1 cellular context compared by ENCODE assay signal in the genomic region with DNA sequence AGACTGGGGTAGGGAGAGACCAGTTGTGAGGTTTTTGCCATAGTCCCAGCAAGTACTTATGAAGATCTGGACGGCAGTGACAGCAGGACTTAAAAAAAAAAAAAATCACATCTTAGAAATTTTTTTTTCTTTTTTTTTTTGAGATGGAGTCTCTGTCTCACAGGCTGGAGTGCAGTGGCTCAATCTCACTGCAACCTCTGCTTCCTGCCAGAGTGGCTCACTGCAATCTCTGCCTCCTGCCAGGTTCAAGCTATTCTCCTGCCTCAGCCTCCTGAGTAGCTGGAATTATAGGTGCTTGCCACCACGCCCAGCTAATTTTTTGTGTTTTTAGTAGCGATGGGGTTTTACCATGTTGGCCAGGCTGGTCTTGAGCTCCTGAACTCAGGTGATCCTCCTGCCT.
TF ChIP-seq lines count a peak whose summit lies in the region.

No MANE protein-coding gene starts in this region.

TF ChIP-seq in A549, 52 proteins besides CTCF, POLR2A, EP300 and RAD21:
- no peak for TF ChIP-seq MYC (IDR thresholded peaks at IDR 0.05; ENCODE audit: borderline replicate concordance, low read length)
- no peak for TF ChIP-seq RCOR1 (IDR thresholded peaks at IDR 0.05; ENCODE audit: low read depth, low read length)
- no peak for TF ChIP-seq PHF8 (IDR thresholded peaks at IDR 0.05; ENCODE audit: borderline replicate concordance, low read depth)
- TF ChIP-seq, protein P1, sequence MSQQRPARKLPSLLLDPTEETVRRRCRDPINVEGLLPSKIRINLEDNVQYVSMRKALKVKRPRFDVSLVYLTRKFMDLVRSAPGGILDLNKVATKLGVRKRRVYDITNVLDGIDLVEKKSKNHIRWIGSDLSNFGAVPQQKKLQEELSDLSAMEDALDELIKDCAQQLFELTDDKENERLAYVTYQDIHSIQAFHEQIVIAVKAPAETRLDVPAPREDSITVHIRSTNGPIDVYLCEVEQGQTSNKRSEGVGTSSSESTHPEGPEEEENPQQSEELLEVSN (IDR thresholded peaks at IDR 0.05; ENCODE audit: borderline replicate concordance, low read depth): no peak
- TF ChIP-seq ZSCAN20 (CRISPR knock-in tag; IDR thresholded peaks at IDR 0.05): no peak
- TF ChIP-seq EHF (CRISPR knock-in tag; IDR thresholded peaks at IDR 0.05): no peak
- TF ChIP-seq FOXS1 (CRISPR knock-in tag; IDR thresholded peaks at IDR 0.05): no peak
- no peak for TF ChIP-seq EHMT2 (IDR thresholded peaks at IDR 0.05; ENCODE audit: low read depth)
- no peak for TF ChIP-seq ESRRA (IDR thresholded peaks at IDR 0.05; ENCODE audit: borderline replicate concordance, low read length)
- TF ChIP-seq CBX2 (IDR thresholded peaks at IDR 0.05; ENCODE audit: borderline replicate concordance, low read depth): no peak
- TF ChIP-seq, protein P2, sequence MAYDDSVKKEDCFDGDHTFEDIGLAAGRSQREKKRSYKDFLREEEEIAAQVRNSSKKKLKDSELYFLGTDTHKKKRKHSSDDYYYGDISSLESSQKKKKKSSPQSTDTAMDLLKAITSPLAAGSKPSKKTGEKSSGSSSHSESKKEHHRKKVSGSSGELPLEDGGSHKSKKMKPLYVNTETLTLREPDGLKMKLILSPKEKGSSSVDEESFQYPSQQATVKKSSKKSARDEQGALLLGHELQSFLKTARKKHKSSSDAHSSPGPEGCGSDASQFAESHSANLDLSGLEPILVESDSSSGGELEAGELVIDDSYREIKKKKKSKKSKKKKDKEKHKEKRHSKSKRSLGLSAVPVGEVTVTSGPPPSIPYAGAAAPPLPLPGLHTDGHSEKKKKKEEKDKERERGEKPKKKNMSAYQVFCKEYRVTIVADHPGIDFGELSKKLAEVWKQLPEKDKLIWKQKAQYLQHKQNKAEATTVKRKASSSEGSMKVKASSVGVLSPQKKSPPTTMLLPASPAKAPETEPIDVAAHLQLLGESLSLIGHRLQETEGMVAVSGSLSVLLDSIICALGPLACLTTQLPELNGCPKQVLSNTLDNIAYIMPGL (CRISPR knock-in tag; IDR thresholded peaks at IDR 0.05; ENCODE audit: borderline replicate concordance): no peak
TF ChIP-seq in A549: peak in this region for 0.
